In the genomic region with DNA sequence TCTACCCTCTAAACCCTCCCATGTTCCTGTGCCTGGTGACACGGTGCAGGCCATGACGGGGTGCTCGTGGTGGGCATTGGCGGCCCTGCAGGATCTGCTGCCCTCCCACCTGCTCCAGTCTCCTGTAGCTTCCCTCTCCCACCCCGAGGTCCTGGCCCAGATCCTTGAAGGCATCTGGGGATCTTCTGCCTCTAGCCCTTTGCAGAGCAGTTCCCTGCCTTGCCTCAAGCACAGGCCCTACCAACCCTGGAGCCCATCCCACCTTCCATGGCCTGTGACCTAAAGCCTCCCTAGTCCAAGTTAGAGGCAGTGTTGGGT, we compare ENCODE assay signal across 16 cellular contexts. TPM values are rescaled to one million over a fixed set of nuclear protein-coding genes. Genes with fewer than 3 reads are reported as not detected.
A peak's percentile ranks its signal among the peaks of the same experiment; 100 is the strongest.
DNase-seq lines count a peak whose midpoint lies in the region; TF ChIP-seq lines count a peak whose summit lies in the region.
"Had no signal": no experiment of that assay in that cellular context is flagged by ENCODE, and none has a peak within 500 bp of the region (broad histone marks: within the 10 kb centered on the region; RNA-seq: fewer than 3 reads in every experiment).

No MANE protein-coding gene starts in this region.

- H2AK5ac ChIP-seq in neuronal stem cell (ENCODE audit: low read depth, low read length) = peak overlapping the region; percentile 13

- no peak overlapping the region for H4K8ac ChIP-seq in neuronal stem cell (ENCODE audit: low read depth, low read length)

- no peak for TF ChIP-seq CTCF in dorsolateral prefrontal cortex (IDR thresholded peaks at IDR 0.05 in 54 of 56, conservative IDR thresholded peaks at IDR 0.05 in 2 of 56; ENCODE audit: low read depth in 1 of 56, partially characterized antibody in 56 of 56)

- H3K18ac ChIP-seq in neuronal stem cell (ENCODE audit: low read length) = no peak overlapping the region

- H3K36me3 ChIP-seq in H7 (replicated peaks; ENCODE audit: control insufficient read depth, insufficient read depth, low read length) = no peaks in the 10 kb centered on the region
- no peaks in the 10 kb centered on the region for H3K36me3 ChIP-seq in neuronal stem cell (replicated peaks in 1 of 2; ENCODE audit: control insufficient read depth in 2 of 2, insufficient read depth in 2 of 2, low read length in 2 of 2)

- no peak overlapping the region for H3K4me2 ChIP-seq in neuronal stem cell (ENCODE audit: insufficient read depth, low read length, poor library complexity, severe bottlenecking)

- no peak overlapping the region for H2BK5ac ChIP-seq in neuronal stem cell (ENCODE audit: low read length)

- no peaks in the 10 kb centered on the region for H3K9me3 ChIP-seq in neuronal stem cell (replicated peaks in 1 of 2; ENCODE audit: control insufficient read depth in 2 of 2, insufficient read depth in 1 of 2, low read depth in 1 of 2, low read length in 2 of 2)

- H3K79me1 ChIP-seq in neuronal stem cell (ENCODE audit: low read depth, low read length) = no peaks in the 10 kb centered on the region

- no peak overlapping the region for H3K14ac ChIP-seq in neuronal stem cell (ENCODE audit: low read length)

- no CpG with 5 or more reads among the region's 5 CpGs for WGBS in neuronal stem cell (ENCODE audit: extremely low coverage in 2 of 2, insufficient read length in 2 of 2, insufficient replicate concordance in 1 of 2), 2 donors

- no peak overlapping the region for H3K23ac ChIP-seq in neuronal stem cell (ENCODE audit: low read depth, low read length, poor library complexity)

- H2AFZ ChIP-seq in neuronal stem cell (ENCODE audit: low read length) = no peak overlapping the region
- H2AFZ ChIP-seq: GM23248 had no signal

- H3K4ac ChIP-seq in neuronal stem cell (ENCODE audit: low read length) = no peak overlapping the region

- H4K91ac ChIP-seq in neuronal stem cell (ENCODE audit: low read depth, low read length, poor library complexity) = no peak overlapping the region

- H3K4me3 ChIP-seq in H7 (ENCODE audit: insufficient read depth, low read depth, low read length) (no peak overlapping the region), dorsolateral prefrontal cortex (no peak overlapping the region), neuronal stem cell (ENCODE audit: low read length in 2 of 2) (no peak overlapping the region)
- H3K4me3 ChIP-seq: GM12878, GM23248 had no signal

- H3K27ac ChIP-seq in dorsolateral prefrontal cortex (peak overlapping the region in 30 of 59 donors; percentile 3 to 76 (median 36)), neuronal stem cell (replicated peaks; ENCODE audit: low read length) (no peak overlapping the region)
- H3K27ac ChIP-seq: GM23248 had no signal

- DNase-seq in H7 (peak; percentile 24), dorsolateral prefrontal cortex (peak in 1 of 10 donors; percentile 18), neuronal stem cell (ENCODE audit: low spot score) (no peak), mesenteric fat pad (ENCODE audit: low spot score) (no peak), anterior cingulate cortex (lab: John Stamatoyannopoulos, UW) (no peak), SW480 (ENCODE audit: low spot score) (no peak)
- DNase-seq: CD4-positive, alpha-beta T cell; DMS 273 treated with DMSO at 0.1 percent for 48 hours; DMS79; EL; GDM1; GM23248; H9 had no signal

- intact Hi-C loops in dorsolateral prefrontal cortex (cut with DNase I) = no loop called here

- H2BK12ac ChIP-seq in neuronal stem cell (ENCODE audit: low read length) = no peak overlapping the region

- H3K27me3 ChIP-seq in H7 (ENCODE audit: control insufficient read depth, insufficient read depth, low read length) (no peaks in the 10 kb centered on the region), dorsolateral prefrontal cortex (no peaks in the 10 kb centered on the region), neuronal stem cell (ENCODE audit: control insufficient read depth in 3 of 3, insufficient read depth in 3 of 3, low read depth in 1 of 3, low read length in 3 of 3) (peaks cover 0 to 66% (median 0%) of the 10 kb centered on the region in 3 experiments)

- no peak overlapping the region for H3K9ac ChIP-seq in neuronal stem cell (ENCODE audit: low read depth, low read length, poor library complexity)
- H3K9ac ChIP-seq: GM23248 had no signal

- H2BK120ac ChIP-seq in neuronal stem cell (ENCODE audit: low read depth, low read length) = peak overlapping the region; percentile 12

- H3K4me1 ChIP-seq in neuronal stem cell (ENCODE audit: control insufficient read depth in 2 of 2, insufficient read depth in 1 of 2, low read depth in 1 of 2, low read length in 2 of 2) = no peaks in the 10 kb centered on the region

- peak overlapping the region; percentile 18 for H2BK15ac ChIP-seq in neuronal stem cell (ENCODE audit: low read length)

RNA-seq across cellular contexts. Expression of a gene that starts 27.5 kb away (rescaled TPM):
- total RNA-seq in H7 (2014; rRNA removed; shearing (Covaris generic)) = 193 and 204 TPM in 2 replicates
- 10 to 100 TPM; 42.9 to 78.5 (median 62.1) TPM for total RNA-seq in dorsolateral prefrontal cortex
- 103 TPM for polyA plus RNA-seq in neuronal stem cell (2013, experiment 1 of 2)
- 99.6 TPM for polyA plus RNA-seq in neuronal stem cell (2013, experiment 2 of 2)
- total RNA-seq in mesenteric fat pad = 98.5 TPM

RNA-seq across cellular contexts. Expression of a gene that starts 55.6 kb away (rescaled TPM):
- not detected in 2 replicates for total RNA-seq in H7 (2014; rRNA removed; shearing (Covaris generic))
- total RNA-seq in dorsolateral prefrontal cortex = 1 to 10 TPM in 72 of 120 experiments, under 1 TPM in 24, not detected in 24; 0.32 to 6.7 (median 1.6) TPM
- polyA plus RNA-seq in neuronal stem cell (2013, experiment 1 of 2) = not detected
- polyA plus RNA-seq in neuronal stem cell (2013, experiment 2 of 2) = 0.21 TPM
- total RNA-seq in mesenteric fat pad = 2.1 TPM
- total RNA-seq: A172, GM23248 had no signal
- polyA plus RNA-seq: BJ had no signal
